In genomic region chr5:169048568-169049125, GRCh38 we compare ENCODE assay signal across 21 cellular contexts.
"Had no signal": no experiment of that assay in that cellular context is flagged by ENCODE, and none has a peak within 500 bp of the region (broad histone marks: within the 10 kb centered on the region; RNA-seq: fewer than 3 reads in every experiment).

No MANE protein-coding gene starts in this region.

- H3K9me3 ChIP-seq: neutrophil, uterus had no signal

- H3K4me3 ChIP-seq: left ventricle myocardium inferior, lung, spleen, uterus had no signal

- H3K4me1 ChIP-seq: foreskin keratinocyte, left ventricle myocardium inferior, uterus had no signal

- H2AFZ ChIP-seq: parathyroid adenoma had no signal

- DNase-seq: activated CD4-positive, alpha-beta memory T cell treated with anti-CD3 and anti-CD28 coated beads, Interleukin-2, amount 10 ng/mL, durations not matched to agents 7 days and 5 days; activated CD4-positive, alpha-beta T cell treated with anti-CD3 and anti-CD28 coated beads for 1 hour; activated CD4-positive, alpha-beta T cell treated with anti-CD3 and anti-CD28 coated beads, Interleukin-2, amount 10 ng/mL, durations not matched to agents 7 days and 5 days; activated gamma-delta T cell treated with Interleukin-2 at 50 U/mL for 16 hours; activated naive CD4-positive, alpha-beta T cell treated with anti-CD3 and anti-CD28 coated beads, Interleukin-2, amount 50 U/mL, for 16 hours; activated T-cell treated with anti-CD3 and anti-CD28 coated beads, Interleukin-2, amount 50 U/mL, for 4 hours; amygdala; endodermal cell; foreskin keratinocyte; left ventricle myocardium inferior; right cardiac atrium; spleen; stimulated activated naive CD4-positive, alpha-beta T cell treated with Interleukin-2 at 50 U/mL for 16 hours; T-helper 2 cell; uterus had no signal

- H3K27ac ChIP-seq: foreskin keratinocyte, left ventricle myocardium inferior, neutrophil, parathyroid adenoma, spleen, uterus had no signal

- ATAC-seq: activated T-cell treated with anti-CD3 and anti-CD28 coated beads, Interleukin-2, amount 50 U/mL, for 4 hours; activated T-helper 17 cell treated with anti-CD3 and anti-CD28 coated beads, Interleukin-2, amount 50 U/mL, for 72 hours; esophagus mucosa; foreskin keratinocyte; right cardiac atrium; WTC11 had no signal

- H3K36me3 ChIP-seq: left ventricle myocardium inferior, neutrophil, spleen, uterus had no signal

- H3K27me3 ChIP-seq: foreskin keratinocyte, neutrophil, spleen, uterus had no signal

- H3K9ac ChIP-seq: parathyroid adenoma had no signal
